ENCODE assay signal across 1 cellular context in genomic region chr17:10196936-10197335, GRCh38.
TF ChIP-seq lines count a peak whose summit lies in the region.

No MANE protein-coding gene starts in this region.

TF ChIP-seq in H1, 55 proteins besides CTCF, POLR2A, EP300 and RAD21:
- no peak for TF ChIP-seq BCL11A (IDR thresholded peaks at IDR 0.05; ENCODE audit: low read depth in 2 of 2, low read length in 2 of 2)
- TF ChIP-seq EZH2 (IDR thresholded peaks at IDR 0.05; ENCODE audit: low read depth, low read length, severe bottlenecking), result no peak
